Comparison of ENCODE assay signal across 20 cellular contexts in genomic region chr5:14243768-14244167, GRCh38.
DNase-seq lines count a peak whose midpoint lies in the region; ATAC-seq and TF ChIP-seq lines count a peak whose summit lies in the region.
"Had no signal": no experiment of that assay in that cellular context is flagged by ENCODE, and none has a peak within 500 bp of the region (broad histone marks: within the 10 kb centered on the region; RNA-seq: fewer than 3 reads in every experiment).

No MANE protein-coding gene starts in this region.

- no peak overlapping the region for H3K9ac ChIP-seq in GM23248

- peak overlapping the region; percentile 15; the same call in 1 of the 2 replicates for H3K27ac ChIP-seq in GM23248
- H3K27ac ChIP-seq in gastrocnemius medialis, result no peak overlapping the region
- no peak overlapping the region for H3K27ac ChIP-seq in effector memory CD4-positive, alpha-beta T cell (ENCODE audit: insufficient read depth, low read length, poor library complexity, severe bottlenecking)
- H3K27ac ChIP-seq: PC-9 had no signal

- peak; percentile 90 for DNase-seq in DMS 273 (lab: John Stamatoyannopoulos, UW; ENCODE audit: unreplicated experiment)
- DNase-seq in GM23248, result peak; percentile 30
- peak; percentile 73 for DNase-seq in NCI-H446 treated with DMSO at 0.1 percent for 48 hours (lab: John Stamatoyannopoulos, UW)
- peak; percentile 91 for DNase-seq in cerebellar cortex (ENCODE audit: low spot score)
- DNase-seq in activated CD4-positive, alpha-beta T cell treated with anti-CD3 and anti-CD28 coated beads for 48 hours, result no peak
- no peak for DNase-seq in gastrocnemius medialis
- DNase-seq in stimulated activated CD4-positive, alpha-beta T cell treated with anti-CD3 and anti-CD28 coated beads, Interleukin-4, amount 100 ng/mL, for 24 hours, result no peak
- no peak for DNase-seq in effector memory CD4-positive, alpha-beta T cell
- DNase-seq: DMS79, H9, MM.1S, NCI-H1048, NCI-H1436 treated with DMSO at 0.1 percent for 48 hours, NCI-H2107, NCI-H2227 treated with DMSO at 0.1 percent for 48 hours, NCI-H526 treated with DMSO at 0.1 percent for 48 hours, PC-9 had no signal

- H3K9me2 ChIP-seq in GM23248 (ENCODE audit: insufficient read depth), result no peaks in the 10 kb centered on the region

- WGBS in GM23248 (ENCODE audit: low coverage in 1 of 2, low lambda C conversion rate in 2 of 2, missing lambda C conversion rate in 2 of 2), 2 experiments, result 96 to 98% methylated on average over 5 of the region's 5 CpGs

- H4K20me1 ChIP-seq in GM23248 (ENCODE audit: insufficient read depth), result peaks cover 38% of the 10 kb centered on the region

- H3K4me1 ChIP-seq in GM23248 (ENCODE audit: insufficient read depth), result peaks cover 53% of the 10 kb centered on the region
- H3K4me1 ChIP-seq in gastrocnemius medialis, result peaks cover 57 to 69% of the 10 kb centered on the region in 2 donors
- H3K4me1 ChIP-seq in effector memory CD4-positive, alpha-beta T cell (ENCODE audit: control insufficient read depth, insufficient read depth, low read length, poor library complexity, severe bottlenecking), result no peaks in the 10 kb centered on the region

- peaks cover 100% of the 10 kb centered on the region for H3K79me2 ChIP-seq in GM23248 (ENCODE audit: insufficient read depth)

- intact Hi-C loops in gastrocnemius medialis (cut with DNase I; ENCODE audit: low total_unique reads), result no loop called here

- H3K4me3 ChIP-seq in GM23248, result no peak overlapping the region
- H3K4me3 ChIP-seq in gastrocnemius medialis, result no peak overlapping the region
- H3K4me3 ChIP-seq in effector memory CD4-positive, alpha-beta T cell (ENCODE audit: insufficient read depth, low read depth, low read length, poor library complexity, severe bottlenecking), result no peak overlapping the region
- H3K4me3 ChIP-seq: A549, K562, PC-9 had no signal

- ATAC-seq in gastrocnemius medialis, result no peak
- ATAC-seq: A549, K562, SK-N-SH treated with all-trans-retinoic acid at 6 μM for 48 hours had no signal

- TF ChIP-seq POLR2A in gastrocnemius medialis (IDR thresholded peaks at IDR 0.05), result no peak

- no peak overlapping the region for H3K4me2 ChIP-seq in GM23248 (ENCODE audit: unreplicated experiment)
- H3K4me2 ChIP-seq: A549, PC-9 had no signal

- H3K36me3 ChIP-seq in GM23248 (ENCODE audit: low read depth) (no peaks in the 10 kb centered on the region), gastrocnemius medialis (no peaks in the 10 kb centered on the region)
- H3K36me3 ChIP-seq in effector memory CD4-positive, alpha-beta T cell (ENCODE audit: control insufficient read depth, insufficient read depth, low read length), result no peaks in the 10 kb centered on the region

- H3F3A ChIP-seq in GM23248 (ENCODE audit: insufficient read depth), result peaks cover 80% of the 10 kb centered on the region

- no peak overlapping the region for H2AFZ ChIP-seq in GM23248
- H2AFZ ChIP-seq: PC-9 had no signal

- H3K27me3 ChIP-seq in GM23248 (replicated peaks; ENCODE audit: insufficient read depth), result no peaks in the 10 kb centered on the region
- no peaks in the 10 kb centered on the region for H3K27me3 ChIP-seq in gastrocnemius medialis
- H3K27me3 ChIP-seq in effector memory CD4-positive, alpha-beta T cell (replicated peaks; ENCODE audit: control insufficient read depth, insufficient read depth, low read length, poor library complexity, severe bottlenecking), result no peaks in the 10 kb centered on the region

- H3K9me3 ChIP-seq in GM23248 (ENCODE audit: low read depth), result no peaks in the 10 kb centered on the region
- no peaks in the 10 kb centered on the region for H3K9me3 ChIP-seq in gastrocnemius medialis
- H3K9me3 ChIP-seq in effector memory CD4-positive, alpha-beta T cell (ENCODE audit: control insufficient read depth, low read length), result no peaks in the 10 kb centered on the region
- H3K9me3 ChIP-seq: A549 had no signal

- TF ChIP-seq CTCF in gastrocnemius medialis (IDR thresholded peaks at IDR 0.05 in 4 of 5, conservative IDR thresholded peaks at IDR 0.05 in 1 of 5), result no peak

- in situ Hi-C loops in GM23248 (cut with MboI) (no loop called here), gastrocnemius medialis (cut with MboI; ENCODE audit: low sequenced_read_pairs in 4 of 4) (no loop called here)

Comparison
In these comparisons a context has a peak if more than half of its experiments do, and no peak if none do; other contexts are left out.
1. DNase-seq: peak in DMS 273 (single experiment), GM23248 (single experiment), NCI-H446 treated with DMSO at 0.1 percent for 48 hours (single experiment) and cerebellar cortex (single experiment); none in activated CD4-positive, alpha-beta T cell treated with anti-CD3 and anti-CD28 coated beads for 48 hours (single experiment), gastrocnemius medialis (0 of 2), stimulated activated CD4-positive, alpha-beta T cell treated with anti-CD3 and anti-CD28 coated beads, Interleukin-4, amount 100 ng/mL, for 24 hours (single experiment) and effector memory CD4-positive, alpha-beta T cell (0 of 3).